ENCODE assay signal across 1 cellular context in genomic region chr3:149277338-149277813, GRCh38.
TF ChIP-seq lines count a peak whose summit lies in the region.

No MANE protein-coding gene starts in this region.

TF ChIP-seq in WTC11, 78 proteins besides CTCF, POLR2A, EP300 and RAD21 (continued from another document):
- TF ChIP-seq AR (CRISPR knock-in tag; IDR thresholded peaks at IDR 0.05) (no peak), E2F5 (CRISPR knock-in tag; IDR thresholded peaks at IDR 0.05) (no peak), MAX (CRISPR knock-in tag; IDR thresholded peaks at IDR 0.05) (no peak), ZNF671 (CRISPR knock-in tag; IDR thresholded peaks at IDR 0.05) (no peak), GRHL2 (CRISPR knock-in tag; IDR thresholded peaks at IDR 0.05; ENCODE audit: insufficient replicate concordance, severe bottlenecking) (no peak)
- TF ChIP-seq, protein P1, sequence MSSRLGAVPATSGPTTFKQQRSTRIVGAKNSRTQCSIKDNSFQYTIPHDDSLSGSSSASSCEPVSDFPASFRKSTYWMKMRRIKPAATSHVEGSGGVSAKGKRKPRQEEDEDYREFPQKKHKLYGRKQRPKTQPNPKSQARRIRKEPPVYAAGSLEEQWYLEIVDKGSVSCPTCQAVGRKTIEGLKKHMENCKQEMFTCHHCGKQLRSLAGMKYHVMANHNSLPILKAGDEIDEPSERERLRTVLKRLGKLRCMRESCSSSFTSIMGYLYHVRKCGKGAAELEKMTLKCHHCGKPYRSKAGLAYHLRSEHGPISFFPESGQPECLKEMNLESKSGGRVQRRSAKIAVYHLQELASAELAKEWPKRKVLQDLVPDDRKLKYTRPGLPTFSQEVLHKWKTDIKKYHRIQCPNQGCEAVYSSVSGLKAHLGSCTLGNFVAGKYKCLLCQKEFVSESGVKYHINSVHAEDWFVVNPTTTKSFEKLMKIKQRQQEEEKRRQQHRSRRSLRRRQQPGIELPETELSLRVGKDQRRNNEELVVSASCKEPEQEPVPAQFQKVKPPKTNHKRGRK (CRISPR knock-in tag; IDR thresholded peaks at IDR 0.05; ENCODE audit: borderline replicate concordance): no peak
- TF ChIP-seq, protein P2, sequence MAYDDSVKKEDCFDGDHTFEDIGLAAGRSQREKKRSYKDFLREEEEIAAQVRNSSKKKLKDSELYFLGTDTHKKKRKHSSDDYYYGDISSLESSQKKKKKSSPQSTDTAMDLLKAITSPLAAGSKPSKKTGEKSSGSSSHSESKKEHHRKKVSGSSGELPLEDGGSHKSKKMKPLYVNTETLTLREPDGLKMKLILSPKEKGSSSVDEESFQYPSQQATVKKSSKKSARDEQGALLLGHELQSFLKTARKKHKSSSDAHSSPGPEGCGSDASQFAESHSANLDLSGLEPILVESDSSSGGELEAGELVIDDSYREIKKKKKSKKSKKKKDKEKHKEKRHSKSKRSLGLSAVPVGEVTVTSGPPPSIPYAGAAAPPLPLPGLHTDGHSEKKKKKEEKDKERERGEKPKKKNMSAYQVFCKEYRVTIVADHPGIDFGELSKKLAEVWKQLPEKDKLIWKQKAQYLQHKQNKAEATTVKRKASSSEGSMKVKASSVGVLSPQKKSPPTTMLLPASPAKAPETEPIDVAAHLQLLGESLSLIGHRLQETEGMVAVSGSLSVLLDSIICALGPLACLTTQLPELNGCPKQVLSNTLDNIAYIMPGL (CRISPR knock-in tag; IDR thresholded peaks at IDR 0.05): no peak
